Comparison of ENCODE assay signal across 8 cellular contexts in the genomic region with DNA sequence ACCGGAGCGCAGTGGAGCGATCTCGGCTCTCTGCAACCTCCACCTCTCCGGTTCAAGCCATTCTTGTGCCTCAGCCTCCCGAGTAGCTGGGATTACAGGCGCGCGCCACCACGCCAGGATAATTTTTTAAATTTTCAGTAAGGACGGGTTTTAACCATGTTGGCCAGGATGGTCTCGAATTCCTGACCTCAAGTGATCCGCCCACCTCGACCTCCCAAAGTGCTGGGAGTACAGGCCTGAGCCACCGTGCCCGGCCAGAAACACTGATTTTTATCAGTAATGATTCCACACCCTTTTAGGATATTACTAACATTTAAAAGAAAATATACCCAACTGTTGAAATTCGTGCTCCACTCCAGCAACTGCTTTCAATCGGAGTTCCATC. TPM values are rescaled to one million over a fixed set of nuclear protein-coding genes. Genes with fewer than 3 reads are reported as not detected.
DNase-seq lines count a peak whose midpoint lies in the region; ATAC-seq, FAIRE-seq and TF ChIP-seq lines count a peak whose summit lies in the region.

No MANE protein-coding gene starts in this region.

- peaks cover 55% of the 10 kb centered on the region for H3K27me3 Mint-ChIP-seq in central memory CD8-positive, alpha-beta T cell

- FAIRE-seq in A549 (lab: Jason Lieb, UNC), result no peak

- POLR2A ChIA-PET in A549 (lab: Yijun Ruan, JAX), result interaction anchor here (1.2 to 2.3 kb wide), 2 partner anchors 52 to 185 kb away, joined by 6 to 8 read pairs; no protein-coding TSS in a partner anchor
- POLR2A ChIA-PET in IMR-90 (lab: Charles Lee; ENCODE audit: unreplicated experiment), result no interaction called here

- no TSS peak for BruUV-seq in IMR-90 (replicated peaks; lab: Mats Ljungman, UMichigan)

- TF ChIP-seq CTCF in A549 (IDR thresholded peaks at IDR 0.05), result no peak
- no peak for TF ChIP-seq CTCF in IMR-90 (conservative IDR thresholded peaks at IDR 0.05; ENCODE audit: low read depth, low read length)

- H2BK120ac ChIP-seq in IMR-90 (ENCODE audit: low read depth, low read length), result peak overlapping the region; percentile 35; the same call in 1 of the 2 replicates

- H4K20me1 ChIP-seq in IMR-90 (ENCODE audit: insufficient read depth, low read length), result no peaks in the 10 kb centered on the region

- no peaks in the 10 kb centered on the region for H3K79me1 ChIP-seq in IMR-90 (ENCODE audit: low read depth in 1 of 2, low read length in 2 of 2)

- H3K4ac ChIP-seq in IMR-90 (ENCODE audit: low read depth, low read length), result peak overlapping the region; percentile 85

- TF ChIP-seq POLR2A in A549 (IDR thresholded peaks at IDR 0.05; ENCODE audit: low read length) (no peak), IMR-90 (IDR thresholded peaks at IDR 0.05; ENCODE audit: low read depth, low read length) (no peak)

- peak overlapping the region; percentile 94 for H3K18ac ChIP-seq in IMR-90 (ENCODE audit: low read depth, low read length)

- H2BK20ac ChIP-seq in IMR-90 (ENCODE audit: low read depth, low read length), result no peak overlapping the region; the same call in 1 of the 2 replicates

- peak overlapping the region; percentile 89 for H2AK9ac ChIP-seq in IMR-90 (replicated peaks; ENCODE audit: low read depth, low read length, poor library complexity)

- peak overlapping the region; percentile 76 for H3K4me2 ChIP-seq in A549
- peak overlapping the region; percentile 95 for H3K4me2 ChIP-seq in IMR-90 (ENCODE audit: low read depth, low read length)

- H3K27ac ChIP-seq in A549 (peak overlapping the region; percentile 81 to 87), IMR-90 (ENCODE audit: insufficient read depth, low read length) (peak overlapping the region; percentile 74)

- no peak overlapping the region for H2BK15ac ChIP-seq in IMR-90 (ENCODE audit: low read depth, low read length)

- H3K14ac ChIP-seq in IMR-90 (replicated peaks; ENCODE audit: low read depth, low read length), result peak overlapping the region; percentile 89

- H2AFZ ChIP-seq in IMR-90 (replicated peaks; ENCODE audit: low read length, poor library complexity), result peak overlapping the region; percentile 95

- H3K9me3 ChIP-seq in A549 (peaks cover 5% of the 10 kb centered on the region; the same call in 1 of the 3 replicates), IMR-90 (ENCODE audit: control insufficient read depth, insufficient read depth, low read length) (peaks cover 5% of the 10 kb centered on the region), mucosa of stomach (ENCODE audit: control insufficient read depth, low read length) (no peaks in the 10 kb centered on the region)

- no peaks in the 10 kb centered on the region; the same call in 1 of the 2 replicates for H3K9me1 ChIP-seq in IMR-90 (ENCODE audit: insufficient read depth, low read length)

- H3K23ac ChIP-seq in IMR-90 (ENCODE audit: low read depth, low read length), result peak overlapping the region; percentile 91

- CTCF ChIA-PET in A549 (lab: Yijun Ruan, JAX) (interaction anchor here (0.7 to 1.6 kb wide), 2 partner anchors 178 to 184 kb away, joined by 3 to 4 read pairs; no protein-coding TSS in a partner anchor), IMR-90 (lab: Yijun Ruan, JAX) (interaction anchor here (0.6 kb wide), 1 partner anchor 254 kb away, joined by 4 read pairs; no protein-coding TSS in a partner anchor)

- H4K8ac ChIP-seq in IMR-90 (ENCODE audit: low read depth in 2 of 2, low read length in 2 of 2), result peak overlapping the region; percentile 93 to 96

- H3K36me3 ChIP-seq in IMR-90 (ENCODE audit: control insufficient read depth, insufficient read depth, low read length), result peaks cover 7% of the 10 kb centered on the region
- H3K36me3 ChIP-seq in mucosa of stomach (ENCODE audit: control insufficient read depth, insufficient read depth, low read length), result no peaks in the 10 kb centered on the region

- H2BK5ac ChIP-seq in IMR-90 (ENCODE audit: low read depth, low read length, poor library complexity, severe bottlenecking), result peak overlapping the region; percentile 56

- peak overlapping the region; percentile 88 for H4K91ac ChIP-seq in IMR-90 (ENCODE audit: insufficient read depth, low read depth, low read length)

- peaks cover 5% of the 10 kb centered on the region for H3K4me1 Mint-ChIP-seq in central memory CD8-positive, alpha-beta T cell

- H3K27me3 ChIP-seq in IMR-90 (ENCODE audit: control insufficient read depth, insufficient read depth, low read length), result no peaks in the 10 kb centered on the region
- H3K27me3 ChIP-seq in mucosa of stomach (ENCODE audit: control insufficient read depth, insufficient read depth, low read length), result no peaks in the 10 kb centered on the region

- H3K27ac Mint-ChIP-seq in central memory CD8-positive, alpha-beta T cell (ENCODE audit: low read depth), result no peak overlapping the region

- H3K4me3 Mint-ChIP-seq in central memory CD8-positive, alpha-beta T cell, result peak overlapping the region; percentile 56

- H3K4me3 ChIP-seq in A549 (peak overlapping the region; percentile 60), IMR-90 (ENCODE audit: insufficient read depth, low read depth, low read length) (peak overlapping the region; percentile 87), mucosa of stomach (ENCODE audit: low read length) (peak overlapping the region; percentile 48)

- 69% methylated on average over 18 of the region's 18 CpGs for WGBS in A549 (ENCODE audit: missing lambda C conversion rate)
- WGBS in IMR-90 (ENCODE audit: extremely low coverage in 2 of 2, insufficient read length in 1 of 2), 2 experiments, result 48% methylated on average over 9 of the region's 18 CpGs; no CpG with 5 or more reads in 1 of the 2 experiments

- peak overlapping the region; percentile 97 for H4K5ac ChIP-seq in IMR-90 (ENCODE audit: low read depth, low read length)

- H3K9ac ChIP-seq in IMR-90 (ENCODE audit: low read depth, low read length), result peak overlapping the region; percentile 86
- H3K9ac ChIP-seq in mucosa of stomach (ENCODE audit: low read length), result peak overlapping the region; percentile 59

- DNase-seq in A549 (ENCODE audit: low read depth in 1 of 2, low spot score in 1 of 2), result no peak
- no peak for DNase-seq in IMR-90
- no peak for DNase-seq in central memory CD8-positive, alpha-beta T cell (ENCODE audit: low spot score in 2 of 2)
- DNase-seq in activated effector memory CD4-positive, alpha-beta T cell treated with Interleukin-2 at 50 U/mL for 16 hours, result no peak
- no peak for DNase-seq in HuH-7 (ENCODE audit: low spot score)

- no peak for TF ChIP-seq EP300 in A549 (IDR thresholded peaks at IDR 0.05)

- H2AK5ac ChIP-seq in IMR-90 (ENCODE audit: low read depth, low read length), result 0 out of 2 replicates have a peak overlapping the region, but pooled peaks have one; percentile 23

- peak overlapping the region; percentile 54 for H3K56ac ChIP-seq in IMR-90 (ENCODE audit: extremely low read depth, insufficient read depth, low read length)

- peaks cover 4% of the 10 kb centered on the region for H3K36me3 Mint-ChIP-seq in central memory CD8-positive, alpha-beta T cell (ENCODE audit: insufficient read depth)

- H3K4me1 ChIP-seq in A549, result peaks cover 14% of the 10 kb centered on the region; the same call in 1 of the 3 replicates
- H3K4me1 ChIP-seq in IMR-90 (ENCODE audit: control insufficient read depth, insufficient read depth, low read length), result no peaks in the 10 kb centered on the region
- no peaks in the 10 kb centered on the region for H3K4me1 ChIP-seq in mucosa of stomach (ENCODE audit: control insufficient read depth, insufficient read depth, low read length)

- ATAC-seq in A549, result no peak
- ATAC-seq in IMR-90 (ENCODE audit: low read depth), result no peak
- ATAC-seq in central memory CD8-positive, alpha-beta T cell (replicated peaks; ENCODE audit: extremely low read depth, poor library complexity, severe bottlenecking), result no peak
- no peak for ATAC-seq in HG03025 (IDR thresholded peaks at IDR 0.05; ENCODE audit: low FRiP score, unreplicated experiment)
- no peak for ATAC-seq in GM21381 (IDR thresholded peaks at IDR 0.05; ENCODE audit: unreplicated experiment)

- TF ChIP-seq RAD21 in A549 (conservative IDR thresholded peaks at IDR 0.05 in 1 of 2, IDR thresholded peaks at IDR 0.05 in 1 of 2) (no peak), IMR-90 (IDR thresholded peaks at IDR 0.05; ENCODE audit: low read length) (no peak)

- in situ Hi-C loops in IMR-90 (cut with MboI; ENCODE audit: low sequenced_read_pairs), result no loop called here

- intact Hi-C loops in IMR-90 (cut with micrococcal nuclease), result loop anchor here (5.0 kb wide), 1 partner anchor 170 kb away; no protein-coding TSS in a partner anchor

- dilution Hi-C loops in IMR-90 (cut with HindIII; ENCODE audit: low sequenced_read_pairs, unreplicated experiment), result no loop called here

- H3K9me3 Mint-ChIP-seq in central memory CD8-positive, alpha-beta T cell, result peaks cover 6% of the 10 kb centered on the region

TF ChIP-seq in A549, 52 proteins besides CTCF, POLR2A, EP300 and RAD21 (continues in another document):
- TF ChIP-seq ATOH8 (CRISPR knock-in tag; IDR thresholded peaks at IDR 0.05; ENCODE audit: low read depth) (no peak), KDM5A (IDR thresholded peaks at IDR 0.05) (no peak), CHD2 (IDR thresholded peaks at IDR 0.05; ENCODE audit: low read length, partially characterized antibody) (no peak)

TF ChIP-seq in IMR-90, 13 proteins besides CTCF, POLR2A, EP300 and RAD21 (continues in another document):
- TF ChIP-seq MAFK (IDR thresholded peaks at IDR 0.05; ENCODE audit: low read depth, low read length), result no peak
- no peak for TF ChIP-seq CEBPB (IDR thresholded peaks at IDR 0.05; ENCODE audit: low read depth, low read length)
- no peak for TF ChIP-seq CHD1 (IDR thresholded peaks at IDR 0.05; ENCODE audit: low read depth, low read length)
- TF ChIP-seq ELK1 (IDR thresholded peaks at IDR 0.05; ENCODE audit: borderline replicate concordance, low read depth, low read length), result no peak
- TF ChIP-seq RCOR1 (IDR thresholded peaks at IDR 0.05; ENCODE audit: insufficient replicate concordance, low read length), result no peak

RNA-seq across cellular contexts. Expression of gene FAM151B, which starts 0.5 kb away (rescaled TPM):
- 2.9 and 3.2 TPM in 2 replicates for polyA plus RNA-seq in A549 (2011; rRNA removed)
- polyA plus RNA-seq in A549 (2012; cell fraction: cytosol; rRNA removed), result 0.83 and 1.2 TPM in 2 replicates
- polyA plus RNA-seq in A549 (2012; cell fraction: nucleus; rRNA removed), result 0.46 and 0.75 TPM in 2 replicates
- polyA plus RNA-seq in A549 (2017; fragmentation: RNase III; extraction: RNeasy Plus Mini Kit Qiagen cat#74134 plus additional on column Dnase treatment), result 2.2 to 2.3 TPM (median 2.2 TPM) in 3 replicates
- 2.3 and 4.0 TPM in 2 replicates for polyA minus RNA-seq in A549 (2011; rRNA and poly(A)+ RNA removed)
- total RNA-seq in IMR-90 (2012; rRNA removed), result 2.8 and 2.9 TPM in 2 replicates
- 1.0 and 1.5 TPM in 2 replicates for polyA plus RNA-seq in IMR-90 (2012; rRNA removed)
- 0.43 and 0.51 TPM in 2 replicates for polyA plus RNA-seq in IMR-90 (2012; cell fraction: cytosol; rRNA removed)
- 0.95 and 2.4 TPM in 2 replicates for polyA plus RNA-seq in IMR-90 (2012; cell fraction: nucleus; rRNA removed; ENCODE audit: low replicate concordance)
